ENCODE assay signal across 1 cellular context in genomic region chr22:35361001-35361551, GRCh38.
TF ChIP-seq lines count a peak whose summit lies in the region.

No MANE protein-coding gene starts in this region.

TF ChIP-seq in A549, 52 proteins besides CTCF, POLR2A, EP300 and RAD21:
- no peak for TF ChIP-seq E2F6 (IDR thresholded peaks at IDR 0.05; ENCODE audit: borderline replicate concordance, low read depth)
- no peak for TF ChIP-seq KDM1A (IDR thresholded peaks at IDR 0.05; ENCODE audit: low read depth)
- no peak for TF ChIP-seq KDM5A (IDR thresholded peaks at IDR 0.05)
- TF ChIP-seq ESRRA (IDR thresholded peaks at IDR 0.05; ENCODE audit: borderline replicate concordance, low read length) = no peak
- no peak for TF ChIP-seq RNF2 (IDR thresholded peaks at IDR 0.05; ENCODE audit: borderline replicate concordance, low read depth)
